In the genomic region with DNA sequence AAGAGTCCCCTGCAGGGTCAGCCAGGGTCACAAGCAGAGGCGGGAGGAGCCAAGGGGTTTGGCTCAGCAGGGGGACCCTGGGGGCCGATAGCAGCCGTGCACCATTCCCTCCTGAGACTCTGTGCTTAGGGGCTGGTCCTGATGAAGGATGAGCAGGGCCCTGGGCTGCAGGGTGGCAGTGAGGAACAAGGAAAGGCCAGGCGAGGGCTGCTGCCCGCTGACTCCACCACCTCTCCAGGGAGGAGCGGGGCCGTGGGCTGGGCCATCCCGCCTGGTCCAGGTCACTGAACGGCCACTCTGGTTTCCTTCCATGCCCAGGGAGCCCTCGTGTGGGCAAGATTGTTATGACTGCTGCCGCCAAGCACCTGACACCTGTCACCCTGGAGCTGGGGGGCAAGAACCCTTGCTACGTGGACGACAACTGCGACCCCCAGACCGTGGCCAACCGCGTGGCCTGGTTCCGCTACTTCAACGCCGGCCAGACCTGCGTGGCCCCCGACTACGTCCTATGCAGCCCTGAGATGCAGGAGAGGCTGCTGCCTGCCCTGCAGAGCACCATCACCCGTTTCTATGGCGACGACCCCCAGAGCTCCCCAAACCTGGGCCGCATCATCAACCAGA, we compare ENCODE assay signal across 11 cellular contexts. TPM values are rescaled to one million over a fixed set of nuclear protein-coding genes. Genes with fewer than 3 reads are reported as not detected.
DNase-seq lines count a peak whose midpoint lies in the region; ATAC-seq and TF ChIP-seq lines count a peak whose summit lies in the region.
"Had no signal": no experiment of that assay in that cellular context is flagged by ENCODE, and none has a peak within 500 bp of the region (broad histone marks: within the 10 kb centered on the region; RNA-seq: fewer than 3 reads in every experiment).

No MANE protein-coding gene starts in this region.

- H3K4me1 ChIP-seq in CD8-positive, alpha-beta T cell (ENCODE audit: insufficient read depth, low read length) = no peaks in the 10 kb centered on the region

- H3K4me3 ChIP-seq in GM06990 (replicated peaks; ENCODE audit: low read depth, low read length) = no peak overlapping the region
- no peak overlapping the region for H3K4me3 ChIP-seq in CD8-positive, alpha-beta T cell (ENCODE audit: low read depth, low read length)

- no peaks in the 10 kb centered on the region for H3K36me3 ChIP-seq in GM06990 (ENCODE audit: control insufficient read depth, insufficient read depth, low read length)
- no peaks in the 10 kb centered on the region for H3K36me3 ChIP-seq in CD8-positive, alpha-beta T cell (ENCODE audit: insufficient read depth, low read length)

- H3K36me3 Mint-ChIP-seq in neural crest cell (ENCODE audit: low read depth) = peaks cover 9% of the 10 kb centered on the region
- no peaks in the 10 kb centered on the region for H3K36me3 Mint-ChIP-seq in CD8-positive, alpha-beta T cell

- no peaks in the 10 kb centered on the region for H3K9me3 ChIP-seq in CD8-positive, alpha-beta T cell (ENCODE audit: low read length)

- DNase-seq in GM06990 (ENCODE audit: extremely low read depth, insufficient read length) (no peak), NCI-H69 (lab: John Stamatoyannopoulos, UW) (peak; percentile 23), ecto neural progenitor cell (ENCODE audit: low spot score) (peak; percentile 68), neural crest cell (ENCODE audit: low read depth, low spot score) (no peak), epidermal melanocyte (ENCODE audit: insufficient read length, low spot score) (no peak), cortex of kidney (lab: John Stamatoyannopoulos, UW) (no peak), HuH-7.5 (ENCODE audit: low spot score) (no peak)
- no peak for DNase-seq in CD8-positive, alpha-beta T cell
- DNase-seq: activated CD4-positive, alpha-beta T cell treated with anti-CD3 and anti-CD28 coated beads for 4 hours; NCI-H446 treated with DMSO at 0.1 percent for 48 hours; stimulated activated CD8-positive, alpha-beta memory T cell treated with anti-CD3 and anti-CD28 coated beads, Interleukin-4, amount 100 ng/mL, for 48 hours had no signal

- H3K27ac Mint-ChIP-seq in neural crest cell (ENCODE audit: unreplicated experiment) = no peak overlapping the region
- H3K27ac Mint-ChIP-seq in CD8-positive, alpha-beta T cell = no peak overlapping the region

- no peak for ATAC-seq in CD8-positive, alpha-beta T cell

- intact Hi-C loops in CD8-positive, alpha-beta T cell (cut with DNase I, micrococcal nuclease) = no loop called here

- no peaks in the 10 kb centered on the region for H3K27me3 Mint-ChIP-seq in neural crest cell (ENCODE audit: low read depth)
- no peaks in the 10 kb centered on the region for H3K27me3 Mint-ChIP-seq in CD8-positive, alpha-beta T cell (ENCODE audit: low read depth)

- TF ChIP-seq CTCF in GM06990 (IDR thresholded peaks at IDR 0.05; ENCODE audit: insufficient read depth, low read length, poor library complexity, severe bottlenecking) = peak; percentile 41
- TF ChIP-seq CTCF in neural crest cell (conservative IDR thresholded peaks at IDR 0.05) = peak; percentile 32
- TF ChIP-seq CTCF in CD8-positive, alpha-beta T cell (IDR thresholded peaks at IDR 0.05) = no peak

- CTCF ChIA-PET in CD8-positive, alpha-beta T cell (lab: Charles Lee) = no interaction called here

- POLR2A ChIA-PET in CD8-positive, alpha-beta T cell (lab: Charles Lee) = no interaction called here

- peaks cover 5% of the 10 kb centered on the region for H3K9me3 Mint-ChIP-seq in neural crest cell
- H3K9me3 Mint-ChIP-seq in CD8-positive, alpha-beta T cell = peaks cover 9% of the 10 kb centered on the region

- H3K27me3 ChIP-seq in GM06990 (replicated peaks; ENCODE audit: control insufficient read depth, insufficient read depth, low read length) = no peaks in the 10 kb centered on the region
- no peaks in the 10 kb centered on the region for H3K27me3 ChIP-seq in CD8-positive, alpha-beta T cell (ENCODE audit: insufficient read depth, low read length)

- H3K4me1 Mint-ChIP-seq in neural crest cell = peaks cover 26% of the 10 kb centered on the region
- no peaks in the 10 kb centered on the region for H3K4me1 Mint-ChIP-seq in CD8-positive, alpha-beta T cell (ENCODE audit: low read depth)

- H3K27ac ChIP-seq in CD8-positive, alpha-beta T cell (ENCODE audit: low read depth, low read length) = no peak overlapping the region

- no peak overlapping the region for H3K4me3 Mint-ChIP-seq in neural crest cell
- H3K4me3 Mint-ChIP-seq in CD8-positive, alpha-beta T cell = no peak overlapping the region

RNA-seq across cellular contexts. Expression of gene NDUFS8, which starts 9.2 kb away (rescaled TPM):
- 150 and 155 TPM in 2 replicates for total RNA-seq in neural crest cell
- 10 to 100 TPM; 59.4 to 63.2 TPM for total RNA-seq in CD8-positive, alpha-beta T cell

RNA-seq across cellular contexts. Expression of gene ALDH3B1, which starts 11.2 kb away (rescaled TPM):
- 0.23 and 0.35 TPM in 2 replicates for total RNA-seq in neural crest cell
- not detected for total RNA-seq in CD8-positive, alpha-beta T cell

RNA-seq across cellular contexts. Expression of gene UNC93B1, which starts 17.4 kb away (rescaled TPM):
- total RNA-seq in neural crest cell = 3.9 and 4.3 TPM in 2 replicates
- 10 to 100 TPM; 14.4 to 15.6 TPM for total RNA-seq in CD8-positive, alpha-beta T cell

RNA-seq across cellular contexts. Expression of gene TCIRG1, which starts 17.5 kb away (rescaled TPM):
- total RNA-seq in neural crest cell = 8.1 and 10.2 TPM in 2 replicates
- total RNA-seq in CD8-positive, alpha-beta T cell = 100 to 1,000 TPM; 153 to 154 TPM

Comparison
In these comparisons a context has a peak if more than half of its experiments do, and no peak if none do; other contexts are left out.
1. DNase-seq: peak in NCI-H69 (single experiment) and ecto neural progenitor cell (single experiment); none in GM06990 (single experiment), neural crest cell (single experiment), epidermal melanocyte (single experiment), cortex of kidney (single experiment), HuH-7.5 (single experiment) and CD8-positive, alpha-beta T cell (0 of 7).